Comparison of ENCODE assay signal across 15 cellular contexts in the genomic region with DNA sequence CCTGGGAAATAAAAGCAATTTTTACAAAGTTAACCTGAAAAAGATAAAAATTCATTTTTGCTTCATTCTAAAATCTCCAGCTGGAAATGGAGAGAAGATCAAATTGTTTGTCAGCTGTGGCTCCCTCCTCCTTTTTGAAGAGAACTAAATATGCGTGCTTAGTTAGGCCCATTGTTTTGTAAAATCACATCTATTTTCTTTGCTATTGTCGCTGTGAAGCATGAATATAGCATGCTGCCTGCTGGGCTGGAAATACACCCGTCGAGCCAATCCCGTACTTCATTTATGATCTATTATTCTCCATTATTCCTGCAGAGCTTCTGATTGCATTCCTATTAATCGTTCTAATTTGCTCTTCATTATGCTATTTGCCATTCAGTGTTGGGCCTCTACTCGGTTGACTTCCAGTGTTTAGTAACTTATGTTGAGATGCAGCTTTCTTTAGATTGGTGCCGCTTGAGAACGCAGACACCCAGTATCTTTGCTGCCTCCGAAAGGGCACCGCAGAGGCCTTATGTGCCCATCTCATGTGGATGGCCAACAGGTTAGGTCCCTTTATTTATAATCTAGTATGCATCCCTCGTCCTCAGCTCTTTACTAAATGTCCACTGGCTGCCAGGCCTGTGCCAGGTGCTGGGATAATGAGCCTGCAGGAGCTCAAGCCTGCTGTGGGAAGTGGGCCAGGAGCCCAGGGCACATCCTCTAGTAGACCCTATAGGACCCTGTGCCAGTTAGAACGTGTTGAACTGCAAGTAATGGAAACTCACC.
"Had no signal": no experiment of that assay in that cellular context is flagged by ENCODE, and none has a peak within 500 bp of the region (broad histone marks: within the 10 kb centered on the region; RNA-seq: fewer than 3 reads in every experiment).

No MANE protein-coding gene starts in this region.

- H3K27ac ChIP-seq: brain microvascular endothelial cell, prostate gland, upper lobe of left lung had no signal

- H3K27ac Mint-ChIP-seq: activated naive CD8-positive, alpha-beta T cell; effector memory CD8-positive, alpha-beta T cell; naive thymus-derived CD8-positive, alpha-beta T cell had no signal

- H3K27me3 ChIP-seq: brain microvascular endothelial cell, upper lobe of left lung had no signal

- ATAC-seq: activated CD4-positive, CD25-positive, alpha-beta regulatory T cell treated with anti-CD3 and anti-CD28 coated beads, Interleukin-2, amount 50 U/mL, for 24 hours; effector memory CD8-positive, alpha-beta T cell; left colon; mucosa of descending colon; naive thymus-derived CD8-positive, alpha-beta T cell had no signal

- H3K9me3 Mint-ChIP-seq: effector memory CD8-positive, alpha-beta T cell; naive thymus-derived CD8-positive, alpha-beta T cell had no signal

- H3K36me3 ChIP-seq: brain microvascular endothelial cell, prostate gland, upper lobe of left lung had no signal

- DNase-seq: amygdala; brain microvascular endothelial cell; effector memory CD8-positive, alpha-beta T cell; hypothalamus; left colon; mucosa of descending colon; naive thymus-derived CD8-positive, alpha-beta T cell; nucleus accumbens; stimulated activated CD4-positive, alpha-beta T cell treated with anti-CD3 and anti-CD28 coated beads, Interleukin-2, amount 100 ng/mL, for 48 hours; stimulated activated naive CD4-positive, alpha-beta T cell treated with Interleukin-2 at 50 U/mL for 16 hours; upper lobe of left lung had no signal

- H3K36me3 Mint-ChIP-seq: activated naive CD8-positive, alpha-beta T cell; naive thymus-derived CD8-positive, alpha-beta T cell had no signal

- H3K4me1 ChIP-seq: prostate gland, upper lobe of left lung had no signal

- H3K4me1 Mint-ChIP-seq: naive thymus-derived CD8-positive, alpha-beta T cell had no signal

- H3K4me3 ChIP-seq: lung, mucosa of descending colon, prostate gland, upper lobe of left lung had no signal

- H3K9me3 ChIP-seq: mucosa of descending colon, prostate gland, upper lobe of left lung had no signal

- H3K4me3 Mint-ChIP-seq: activated naive CD8-positive, alpha-beta T cell; effector memory CD8-positive, alpha-beta T cell; naive thymus-derived CD8-positive, alpha-beta T cell had no signal
